8 cellular contexts compared by ENCODE assay signal in the genomic region with DNA sequence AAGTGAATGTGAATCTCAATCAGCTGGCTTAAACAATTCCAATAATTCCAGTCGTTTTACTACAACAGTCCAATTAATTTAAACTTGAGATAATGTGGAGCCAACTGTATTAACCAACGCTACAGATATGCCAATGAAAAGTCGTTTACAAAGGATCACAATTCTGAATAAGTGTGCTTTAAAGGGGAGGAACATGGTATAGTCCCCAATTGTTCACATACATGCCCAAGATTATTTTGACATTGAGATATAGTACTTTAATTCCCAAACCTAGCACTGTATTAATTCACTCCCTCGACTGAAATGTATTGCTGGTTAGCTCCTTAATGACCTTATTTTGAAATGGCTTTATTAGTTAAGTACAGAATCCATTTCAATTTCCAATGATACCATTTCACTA. TPM values are rescaled to one million over a fixed set of nuclear protein-coding genes. Genes with fewer than 3 reads are reported as not detected.
DNase-seq lines count a peak whose midpoint lies in the region; ATAC-seq and TF ChIP-seq lines count a peak whose summit lies in the region.

No MANE protein-coding gene starts in this region.

- H3K79me2 ChIP-seq in DND-41 (ENCODE audit: insufficient read depth, low read length) (peaks cover 73% of the 10 kb centered on the region), PC-3 (ENCODE audit: low read length) (peaks cover 75% of the 10 kb centered on the region), parathyroid adenoma (peaks cover 28% of the 10 kb centered on the region)

- H2AFZ ChIP-seq in DND-41 (ENCODE audit: low read depth, low read length) (no peak overlapping the region), PC-3 (ENCODE audit: low read length) (no peak overlapping the region), parathyroid adenoma (no peak overlapping the region)

- H3K9me3 ChIP-seq in DND-41 (ENCODE audit: insufficient read depth, low read length, severe bottlenecking) (no peaks in the 10 kb centered on the region), PC-3 (ENCODE audit: low read length) (no peaks in the 10 kb centered on the region), parathyroid adenoma (ENCODE audit: control insufficient read depth, low read length) (no peaks in the 10 kb centered on the region)

- H3K36me3 ChIP-seq in DND-41 (ENCODE audit: insufficient read depth, low read length) (peaks cover 22% of the 10 kb centered on the region), PC-3 (ENCODE audit: low read depth, low read length) (no peaks in the 10 kb centered on the region; the same call in 1 of the 2 replicates), parathyroid adenoma (ENCODE audit: control insufficient read depth, insufficient read depth, low read length) (no peaks in the 10 kb centered on the region)

- peaks cover 5% of the 10 kb centered on the region for H3F3A ChIP-seq in PC-3 (ENCODE audit: low read length, unreplicated experiment)

- ATAC-seq in DND-41 (ENCODE audit: insufficient read depth, low read depth) (no peak), PC-3 (no peak)

- POLR2A ChIA-PET in PC-3 (lab: Charles Lee; ENCODE audit: unreplicated experiment), result interaction anchor here (0.5 to 0.6 kb wide), 2 partner anchors 22 to 110 kb away, joined by 3 to 7 read pairs; partner anchors contain the start of genes ORC3 and RARS2

- no peaks in the 10 kb centered on the region for H3K9me2 ChIP-seq in PC-3 (replicated peaks; ENCODE audit: low read length)

- CTCF ChIA-PET in PC-3 (lab: Charles Lee), result no interaction called here

- TF ChIP-seq CTCF in DND-41 (IDR thresholded peaks at IDR 0.05; ENCODE audit: borderline replicate concordance, extremely low read depth, low read length, poor library complexity, severe bottlenecking) (no peak), PC-3 (conservative IDR thresholded peaks at IDR 0.05; ENCODE audit: low read depth, low read length) (no peak), parathyroid adenoma (IDR thresholded peaks at IDR 0.05) (no peak)

- DNase-seq in DND-41, result no peak
- no peak for DNase-seq in PC-3
- DNase-seq in epithelial cell of prostate (ENCODE audit: low read depth, low spot score), result no peak
- no peak for DNase-seq in OCI-M1 (lab: John Stamatoyannopoulos, UW)
- no peak for DNase-seq in dedifferentiated amniotic fluid mesenchymal stem cell (ENCODE audit: extremely low spot score)
- no peak for DNase-seq in stimulated activated CD4-positive, alpha-beta T cell treated with anti-CD3 and anti-CD28 coated beads, Interleukin-4, amount 100 ng/mL, for 4 hours
- DNase-seq in caudate nucleus (lab: John Stamatoyannopoulos, UW), result no peak

- peak overlapping the region; percentile 2; the same call in 1 of the 2 replicates for H3K27ac ChIP-seq in DND-41 (ENCODE audit: low read length)
- H3K27ac ChIP-seq in PC-3 (ENCODE audit: low read length), result no peak overlapping the region
- peak overlapping the region; percentile 96 for H3K27ac ChIP-seq in epithelial cell of prostate
- H3K27ac ChIP-seq in parathyroid adenoma, result no peak overlapping the region
- H3K27ac ChIP-seq in caudate nucleus (ENCODE audit: low read depth, low read length), result no peak overlapping the region

- BruUV-seq in PC-3 (replicated peaks; lab: Mats Ljungman, UMichigan), result no TSS peak

- H3K4me3 ChIP-seq in DND-41 (ENCODE audit: low read depth in 1 of 2, low read length in 2 of 2), result peak overlapping the region; percentile 76 to 78; a peak in 3 of 4 replicates
- H3K4me3 ChIP-seq in PC-3 (ENCODE audit: low read length), result peak overlapping the region; percentile 98
- peak overlapping the region; percentile 72 for H3K4me3 ChIP-seq in parathyroid adenoma (ENCODE audit: low read depth, low read length)

- H4K20me1 ChIP-seq in DND-41 (ENCODE audit: insufficient read depth, low read length) (peaks cover 49% of the 10 kb centered on the region), PC-3 (ENCODE audit: low read length) (peaks cover 42% of the 10 kb centered on the region)

- H3K4me1 ChIP-seq in DND-41 (ENCODE audit: insufficient read depth, low read length) (peaks cover 46% of the 10 kb centered on the region), PC-3 (ENCODE audit: insufficient read depth, low read length) (peaks cover 19% of the 10 kb centered on the region), parathyroid adenoma (peaks cover 5% of the 10 kb centered on the region)

- H3K27me3 ChIP-seq in DND-41 (ENCODE audit: insufficient read depth, low read length, poor library complexity) (no peaks in the 10 kb centered on the region), PC-3 (ENCODE audit: low read length) (no peaks in the 10 kb centered on the region), parathyroid adenoma (ENCODE audit: control insufficient read depth, insufficient read depth, low read length) (no peaks in the 10 kb centered on the region)

- H3K4me2 ChIP-seq in DND-41 (ENCODE audit: insufficient read depth, low read length) (peak overlapping the region; percentile 68), PC-3 (ENCODE audit: low read length) (peak overlapping the region; percentile 81), parathyroid adenoma (ENCODE audit: low read length) (peak overlapping the region; percentile 84)

- intact Hi-C loops in PC-3 (cut with micrococcal nuclease), result no loop called here

- H3K9ac ChIP-seq in DND-41 (ENCODE audit: low read depth, low read length) (peak overlapping the region; percentile 85), PC-3 (ENCODE audit: low read length) (peak overlapping the region; percentile 92), parathyroid adenoma (no peak overlapping the region)

RNA-seq across cellular contexts. Expression of gene AKIRIN2, which starts 2.5 kb away (rescaled TPM):
- 15.1 and 21.4 TPM in 2 replicates for total RNA-seq in PC-3 (2014; rRNA removed)

Comparison
In these comparisons a context has a peak if more than half of its experiments do, and no peak if none do; other contexts are left out.
1. H3K27ac ChIP-seq: peak in DND-41 (single experiment) and epithelial cell of prostate (single experiment); none in PC-3 (single experiment), parathyroid adenoma (single experiment) and caudate nucleus (single experiment).
2. Peak in every context shown above with its lines, with median percentiles within 50 percentile points of each other: H3K4me2 ChIP-seq and H3K4me3 ChIP-seq.